25 cellular contexts compared by ENCODE assay signal in the genomic region with DNA sequence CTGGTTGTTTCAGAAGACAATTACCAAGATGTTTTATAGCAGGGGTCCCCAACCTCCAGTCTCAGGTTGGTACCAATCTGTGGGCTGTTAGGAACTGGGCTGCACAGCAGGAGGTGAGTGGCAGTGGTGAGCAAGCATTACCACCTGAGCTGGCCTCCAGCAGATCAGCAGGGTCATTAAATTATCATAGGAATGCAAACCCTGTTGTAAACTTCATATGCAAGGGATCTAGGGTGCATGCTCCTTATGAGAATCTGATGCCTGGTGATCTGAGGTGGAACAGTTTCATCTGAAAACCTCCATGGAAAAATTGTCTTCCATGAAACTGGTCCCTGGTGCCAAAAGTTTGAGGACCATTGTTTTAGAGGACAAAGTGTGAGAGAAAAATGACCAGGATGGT.
"Had no signal": no experiment of that assay in that cellular context is flagged by ENCODE, and none has a peak within 500 bp of the region (broad histone marks: within the 10 kb centered on the region; RNA-seq: fewer than 3 reads in every experiment).

No MANE protein-coding gene starts in this region.

- H3K27me3 ChIP-seq: ascending aorta, breast epithelium, cardiac muscle cell, colonic mucosa had no signal

- ATAC-seq: activated naive CD4-positive, alpha-beta T cell treated with anti-CD3 and anti-CD28 coated beads, Interleukin-2, amount 50 U/mL, for 72 hours; activated T-cell treated with anti-CD3 and anti-CD28 coated beads, Interleukin-2, amount 50 U/mL, for 72 hours; esophagus mucosa had no signal

- H3K36me3 ChIP-seq: ascending aorta, breast epithelium, cardiac muscle cell, colonic mucosa had no signal

- H3K9me3 ChIP-seq: ascending aorta, breast epithelium, colonic mucosa had no signal

- DNase-seq: activated CD4-positive, alpha-beta memory T cell treated with anti-CD3 and anti-CD28 coated beads, Interleukin-2, amount 10 ng/mL, durations not matched to agents 7 days and 5 days; activated CD4-positive, alpha-beta T cell treated with anti-CD3 and anti-CD28 coated beads for 1 hour; activated CD4-positive, alpha-beta T cell treated with anti-CD3 and anti-CD28 coated beads for 4 hours; activated CD4-positive, alpha-beta T cell treated with anti-CD3 and anti-CD28 coated beads, Interleukin-2, amount 10 ng/mL, durations not matched to agents 7 days and 5 days; activated CD4-positive, alpha-beta T cell treated with anti-CD3 and anti-CD28 coated beads, Interleukin-2, amount 50 U/mL, for 4 hours; activated CD8-positive, alpha-beta memory T cell treated with anti-CD3 and anti-CD28 coated beads, Interleukin-2, amount 50 U/mL, for 48 hours; activated gamma-delta T cell; activated naive CD4-positive, alpha-beta T cell; activated naive CD4-positive, alpha-beta T cell treated with anti-CD3 and anti-CD28 coated beads, Interleukin-2, amount 10 ng/mL, durations not matched to agents 7 days and 5 days; activated naive CD8-positive, alpha-beta T cell treated with anti-CD3 and anti-CD28 coated beads, Interleukin-2, amount 10 ng/mL, durations not matched to agents 7 days and 5 days; activated T-cell treated with anti-CD3 and anti-CD28 coated beads for 4 hours; activated T-cell treated with anti-CD3 and anti-CD28 coated beads, Interleukin-2, amount 50 U/mL, for 24 hours; activated T-cell treated with anti-CD3 and anti-CD28 coated beads, Interleukin-2, amount 50 U/mL, for 72 hours; central memory CD4-positive, alpha-beta T cell; cerebellar nuclear complex; colonic mucosa; effector memory CD4-positive, alpha-beta T cell; endodermal cell; foreskin fibroblast; T-helper 2 cell had no signal

- H3K27ac ChIP-seq: ascending aorta, breast epithelium, cardiac muscle cell, colonic mucosa had no signal

- H3K4me3 ChIP-seq: ascending aorta, breast epithelium, cardiac muscle cell, colonic mucosa had no signal

- H3K4me1 ChIP-seq: ascending aorta, breast epithelium, colonic mucosa had no signal
